Comparison of ENCODE assay signal across 8 cellular contexts in the genomic region with DNA sequence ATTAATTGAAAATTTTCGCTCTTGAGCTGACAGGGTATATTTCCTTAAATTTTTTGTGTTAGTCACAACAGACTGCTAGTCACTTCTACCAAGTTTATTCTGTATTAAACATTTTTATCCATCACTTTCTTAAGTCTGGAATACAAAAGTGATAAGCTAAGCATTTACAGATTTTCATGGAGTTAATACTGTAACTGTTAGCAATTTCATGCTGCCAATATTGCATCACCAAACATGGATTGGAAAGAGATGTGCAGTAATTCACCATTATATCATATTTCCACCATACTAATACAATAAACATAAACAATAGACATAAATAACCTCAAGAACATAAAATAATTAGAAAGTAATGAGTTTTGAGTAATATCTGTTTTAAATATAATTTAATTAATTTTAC.
"Had no signal": no experiment of that assay in that cellular context is flagged by ENCODE, and none has a peak within 500 bp of the region (broad histone marks: within the 10 kb centered on the region; RNA-seq: fewer than 3 reads in every experiment).

No MANE protein-coding gene starts in this region.

- H3K27ac ChIP-seq: KMS-11 had no signal

- FAIRE-seq: H1, H54, HTR-8/SVneo had no signal

- H3K9ac ChIP-seq: KMS-11 had no signal

- H3K4me3 ChIP-seq: GM23338 had no signal

- H3K4me2 ChIP-seq: GM23338, KMS-11 had no signal

- ATAC-seq: GM23338 had no signal

- DNase-seq: H9, HCEC 1CT, KBM-7 had no signal

- H2AFZ ChIP-seq: GM23338 had no signal
